ENCODE assay signal across 11 cellular contexts in the genomic region with DNA sequence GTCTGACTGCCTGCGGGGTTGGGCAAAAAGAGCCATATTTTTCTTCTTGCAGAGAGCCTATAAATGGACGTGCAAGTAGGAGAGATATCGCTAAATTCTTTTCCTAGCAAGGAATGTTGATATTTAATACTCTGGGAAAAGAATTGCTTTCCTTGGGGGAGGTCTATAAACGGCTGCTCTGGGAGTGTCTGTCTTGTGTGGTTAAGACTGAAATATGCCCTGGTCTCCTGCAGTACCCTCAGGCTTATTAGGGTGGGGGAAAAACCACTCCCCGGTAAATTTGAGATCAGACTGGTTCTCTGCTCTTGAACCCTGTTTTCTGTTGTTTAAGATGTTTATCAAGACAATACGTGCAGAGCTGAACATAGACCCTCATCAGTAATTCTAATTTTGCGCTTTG. TPM values are rescaled to one million over a fixed set of nuclear protein-coding genes. Genes with fewer than 3 reads are reported as not detected.
"Had no signal": no experiment of that assay in that cellular context is flagged by ENCODE, and none has a peak within 500 bp of the region (broad histone marks: within the 10 kb centered on the region; RNA-seq: fewer than 3 reads in every experiment).

No MANE protein-coding gene starts in this region.

RNA-seq across cellular contexts. Expression of gene ADAMTS12, which starts 14.5 kb away (rescaled TPM):
- total RNA-seq: activated B cell treated with CpG ODN at 0.5 μM for 24 hours; activated CD4-positive, alpha-beta memory T cell treated with anti-CD3 and anti-CD28 coated beads for 36 hours; activated naive CD4-positive, alpha-beta T cell treated with anti-CD3 and anti-CD28 coated beads for 36 hours; activated naive CD4-positive, alpha-beta T cell treated with anti-CD3 and anti-CD28 coated beads, Interleukin-2, amount 50 U/mL, for 72 hours; activated T-helper 1 cell treated with anti-CD3 and anti-CD28 coated beads, Interleukin-12 subunit alpha, Interleukin-12 subunit beta, Interleukin-2, Interleukin-4 antibody, amounts not matched to agents 30 ng/mL and 10 ng/mL and 1 ng/mL, durations not matched to agents 14 hours and 24 hours and 36 hours; SK-MEL-5; T-helper 17 cell had no signal

RNA-seq across cellular contexts. Expression of gene RXFP3, which starts 29.9 kb away (rescaled TPM):
- total RNA-seq: activated B cell treated with CpG ODN at 0.5 μM for 24 hours; activated CD4-positive, alpha-beta memory T cell treated with anti-CD3 and anti-CD28 coated beads for 36 hours; activated naive CD4-positive, alpha-beta T cell treated with anti-CD3 and anti-CD28 coated beads for 36 hours; activated naive CD4-positive, alpha-beta T cell treated with anti-CD3 and anti-CD28 coated beads, Interleukin-2, amount 50 U/mL, for 72 hours; activated T-cell treated with anti-CD3 and anti-CD28 coated beads, Interleukin-2, amount 50 U/mL, for 4 hours; activated T-helper 1 cell treated with anti-CD3 and anti-CD28 coated beads, Interleukin-12 subunit alpha, Interleukin-12 subunit beta, Interleukin-2, Interleukin-4 antibody, amounts not matched to agents 30 ng/mL and 10 ng/mL and 1 ng/mL, durations not matched to agents 14 hours and 24 hours and 36 hours; PC-3; Peyer's patch; SK-MEL-5; T-cell; T-helper 17 cell had no signal
